Comparison of ENCODE assay signal across 9 cellular contexts in genomic region chr11:73330569-73331093, GRCh38. TPM values are rescaled to one million over a fixed set of nuclear protein-coding genes. Genes with fewer than 3 reads are reported as not detected.
DNase-seq lines count a peak whose midpoint lies in the region; ATAC-seq and TF ChIP-seq lines count a peak whose summit lies in the region.
"Had no signal": no experiment of that assay in that cellular context is flagged by ENCODE, and none has a peak within 500 bp of the region (broad histone marks: within the 10 kb centered on the region; RNA-seq: fewer than 3 reads in every experiment).

No MANE protein-coding gene starts in this region.

- TF ChIP-seq CTCF in GM10266 (IDR thresholded peaks at IDR 0.05; ENCODE audit: control insufficient read depth, insufficient read depth, low read depth, missing control alignments) (peak; percentile 34), fibroblast of mammary gland (conservative IDR thresholded peaks at IDR 0.05; ENCODE audit: control insufficient read depth, insufficient read depth, low read depth, low read length) (peak; percentile 62), MM.1S (IDR thresholded peaks at IDR 0.05; ENCODE audit: low read length) (no peak; the same call in 1 of the 2 replicates)

- H3K4me2 ChIP-seq in MM.1S (ENCODE audit: low read depth, low read length) = no peak overlapping the region

- no peaks in the 10 kb centered on the region for H3K27me3 ChIP-seq in MM.1S (replicated peaks; ENCODE audit: insufficient read depth, low read length)

- no peaks in the 10 kb centered on the region for H3K36me3 ChIP-seq in MM.1S (replicated peaks; ENCODE audit: insufficient read depth, low read length)

- no peaks in the 10 kb centered on the region for H3F3A ChIP-seq in MM.1S (ENCODE audit: insufficient read depth, low read length)

- no peak overlapping the region for H2AFZ ChIP-seq in MM.1S (ENCODE audit: low read length)

- no peaks in the 10 kb centered on the region for H3K9me3 ChIP-seq in MM.1S (replicated peaks; ENCODE audit: insufficient read depth, low read length)

- no peaks in the 10 kb centered on the region for H3K9me2 ChIP-seq in MM.1S (replicated peaks; ENCODE audit: insufficient read depth, low read length)

- H3K4me1 Mint-ChIP-seq in T-cell = no peaks in the 10 kb centered on the region

- no peaks in the 10 kb centered on the region for H3K79me2 ChIP-seq in MM.1S (ENCODE audit: low read length)

- H3K27ac Mint-ChIP-seq in T-cell = no peak overlapping the region

- H3K27ac ChIP-seq in MM.1S (ENCODE audit: low read length) = no peak overlapping the region

- no peaks in the 10 kb centered on the region for H3K9me3 Mint-ChIP-seq in T-cell

- POLR2A ChIA-PET in T-cell (lab: Charles Lee) = no interaction called here

- DNase-seq in GM10266 (ENCODE audit: extremely low spot score) = no peak
- DNase-seq in RKO (ENCODE audit: low spot score) = peak; percentile 57
- peak; percentile 58 for DNase-seq in fibroblast of mammary gland (ENCODE audit: low read depth)
- DNase-seq in renal cortical epithelial cell (ENCODE audit: low read depth) = peak; percentile 54
- DNase-seq in occipital lobe (lab: John Stamatoyannopoulos, UW) = no peak
- no peak for DNase-seq in MM.1S
- no peak for DNase-seq in T-cell
- DNase-seq: activated CD4-positive, alpha-beta T cell treated with anti-CD3 and anti-CD28 coated beads for 4 hours had no signal

- no peaks in the 10 kb centered on the region for H4K20me1 ChIP-seq in MM.1S (ENCODE audit: insufficient read depth, low read length)

- H3K4me1 ChIP-seq in MM.1S (ENCODE audit: low read length) = peaks cover 8% of the 10 kb centered on the region; the same call in 1 of the 2 replicates

- no peak for ATAC-seq in HG03196 (IDR thresholded peaks at IDR 0.05; ENCODE audit: unreplicated experiment)
- ATAC-seq in T-cell (replicated peaks in 1 of 4) = no peak

- H3K4me3 Mint-ChIP-seq in T-cell = no peak overlapping the region

- H3K36me3 Mint-ChIP-seq in T-cell = no peaks in the 10 kb centered on the region

- H3K9ac ChIP-seq in MM.1S (ENCODE audit: low read length) = no peak overlapping the region

- H3K4me3 ChIP-seq in fibroblast of mammary gland (ENCODE audit: control insufficient read depth, low read depth, low read length) = no peak overlapping the region
- H3K4me3 ChIP-seq in MM.1S (ENCODE audit: low read length) = no peak overlapping the region

- CTCF ChIA-PET in T-cell (lab: Charles Lee) = no interaction called here

- H3K27me3 Mint-ChIP-seq in T-cell = no peaks in the 10 kb centered on the region

RNA-seq across cellular contexts. Expression of gene ARHGEF17, which starts 22.6 kb away (rescaled TPM):
- total RNA-seq in renal cortical epithelial cell = 13.7 and 67.5 TPM in 2 replicates
- total RNA-seq in occipital lobe = 19.2 TPM
- 1 to 10 TPM in 1 of 5 donors, under 1 TPM in 4; 0.23 to 1.0 (median 0.49) TPM for total RNA-seq in T-cell

RNA-seq across cellular contexts. Expression of gene RELT, which starts 45.6 kb away (rescaled TPM):
- total RNA-seq in renal cortical epithelial cell = 4.4 and 6.3 TPM in 2 replicates
- 1.6 TPM for total RNA-seq in occipital lobe
- total RNA-seq in T-cell = 100 to 1,000 TPM in 1 of 5 donors, 10 to 100 TPM in 4; 15.6 to 113 (median 19.9) TPM

RNA-seq across cellular contexts. Expression of gene P2RY6, which starts 58.5 kb away (rescaled TPM):
- total RNA-seq in renal cortical epithelial cell (3.6 and 10.9 TPM in 2 replicates), occipital lobe (not detected), T-cell (1 to 10 TPM in 1 of 5 donors, not detected in 4; 1.4 TPM)

Comparison
In these comparisons a context has a peak if more than half of its experiments do, and no peak if none do; other contexts are left out.
1. DNase-seq: peak in RKO (single experiment), fibroblast of mammary gland (single experiment) and renal cortical epithelial cell (single experiment); none in GM10266 (single experiment), occipital lobe (single experiment), MM.1S (single experiment) and T-cell (0 of 34).